Comparison of ENCODE assay signal across 8 cellular contexts in genomic region chr5:140647042-140647341, GRCh38. TPM values are rescaled to one million over a fixed set of nuclear protein-coding genes. Genes with fewer than 3 reads are reported as not detected.
A peak's percentile ranks its signal among the peaks of the same experiment; 100 is the strongest.
DNase-seq lines count a peak whose midpoint lies in the region; ATAC-seq, FAIRE-seq and TF ChIP-seq lines count a peak whose summit lies in the region.

No MANE protein-coding gene starts in this region.

- POLR2A ChIA-PET in activated naive CD8-positive, alpha-beta T cell treated with anti-CD3 and anti-CD28 coated beads, Interleukin-2, amount 10 ng/mL, durations not matched to agents 7 days and 5 days (lab: Charles Lee) = interaction anchor here (0.7 to 2.8 kb wide), 15 partner anchors 8 to 245 kb away, joined by 3 to 38 read pairs (median 9); partner anchors contain the start of genes ANKHD1, APBB3, EIF4EBP3 and HARS1

- H3K9ac ChIP-seq in kidney (ENCODE audit: low read length in 2 of 2) = peak overlapping the region; percentile 52 to 59

- peaks cover 23% of the 10 kb centered on the region in 2 donors for H3K36me3 ChIP-seq in kidney (ENCODE audit: control insufficient read depth in 1 of 2, insufficient read depth in 2 of 2, low read length in 2 of 2)
- peaks cover 24 to 70% (median 51%) of the 10 kb centered on the region in 3 donors for H3K36me3 ChIP-seq in tibial artery

- H3K4me1 ChIP-seq in kidney (ENCODE audit: control insufficient read depth in 1 of 2, insufficient read depth in 1 of 2, low read depth in 1 of 2, low read length in 2 of 2) = peaks cover 5 to 14% of the 10 kb centered on the region in 2 donors
- peaks cover 0 to 51% (median 25%) of the 10 kb centered on the region in 4 donors for H3K4me1 ChIP-seq in tibial artery

- H3K27ac Mint-ChIP-seq in activated naive CD8-positive, alpha-beta T cell treated with anti-CD3 and anti-CD28 coated beads, Interleukin-2, amount 10 ng/mL, durations not matched to agents 7 days and 5 days = peak overlapping the region; percentile 98

- H3K9me3 ChIP-seq in kidney (ENCODE audit: control insufficient read depth in 1 of 2, low read length in 2 of 2) (no peaks in the 10 kb centered on the region), tibial artery (no peaks in the 10 kb centered on the region)

- no peak for DNase-seq in activated T-cell treated with anti-CD3 and anti-CD28 coated beads, Interleukin-2, amount 50 U/mL, for 4 hours
- no peak for DNase-seq in activated T-cell treated with anti-CD3 and anti-CD28 coated beads, Interleukin-2, amount 50 U/mL, for 1 hour
- DNase-seq in activated naive CD8-positive, alpha-beta T cell treated with anti-CD3 and anti-CD28 coated beads, Interleukin-2, amount 10 ng/mL, durations not matched to agents 7 days and 5 days = no peak
- DNase-seq in kidney (no peak), tibial artery (no peak), AML-193 (lab: John Stamatoyannopoulos, UW) (no peak), NCI-H1694 treated with DMSO at 0.1 percent for 48 hours (lab: John Stamatoyannopoulos, UW) (no peak)
- DNase-seq in activated effector memory CD4-positive, alpha-beta T cell treated with Interleukin-2 at 50 U/mL for 16 hours = no peak

- H3K36me3 Mint-ChIP-seq in activated T-cell treated with anti-CD3 and anti-CD28 coated beads, Interleukin-2, amount 50 U/mL, for 4 hours (ENCODE audit: insufficient read depth) = peaks cover 33% of the 10 kb centered on the region
- peaks cover 25% of the 10 kb centered on the region for H3K36me3 Mint-ChIP-seq in activated naive CD8-positive, alpha-beta T cell treated with anti-CD3 and anti-CD28 coated beads, Interleukin-2, amount 10 ng/mL, durations not matched to agents 7 days and 5 days

- peak overlapping the region; percentile 100 for H3K4me3 Mint-ChIP-seq in activated T-cell treated with anti-CD3 and anti-CD28 coated beads, Interleukin-2, amount 50 U/mL, for 4 hours
- H3K4me3 Mint-ChIP-seq in activated naive CD8-positive, alpha-beta T cell treated with anti-CD3 and anti-CD28 coated beads, Interleukin-2, amount 10 ng/mL, durations not matched to agents 7 days and 5 days = peak overlapping the region; percentile 97

- TF ChIP-seq CTCF in kidney (IDR thresholded peaks at IDR 0.05; ENCODE audit: borderline replicate concordance, extremely low read depth, insufficient read depth) (no peak), tibial artery (IDR thresholded peaks at IDR 0.05) (no peak)

- peaks cover 46% of the 10 kb centered on the region for H3K4me1 Mint-ChIP-seq in activated T-cell treated with anti-CD3 and anti-CD28 coated beads, Interleukin-2, amount 50 U/mL, for 4 hours (ENCODE audit: low read depth)
- H3K4me1 Mint-ChIP-seq in activated naive CD8-positive, alpha-beta T cell treated with anti-CD3 and anti-CD28 coated beads, Interleukin-2, amount 10 ng/mL, durations not matched to agents 7 days and 5 days = peaks cover 26% of the 10 kb centered on the region

- H3K27me3 ChIP-seq in tibial artery = no peaks in the 10 kb centered on the region

- no peak for ATAC-seq in activated T-cell treated with anti-CD3 and anti-CD28 coated beads, Interleukin-2, amount 50 U/mL, for 4 hours
- ATAC-seq in activated naive CD8-positive, alpha-beta T cell treated with anti-CD3 and anti-CD28 coated beads, Interleukin-2, amount 10 ng/mL, durations not matched to agents 7 days and 5 days (ENCODE audit: low read depth) = peak; percentile 13

- H3K4me3 ChIP-seq in kidney (ENCODE audit: low read length in 2 of 2) = peak overlapping the region; percentile 92 to 99
- peak overlapping the region; percentile 80 to 93 for H3K4me3 ChIP-seq in tibial artery

- no peak for FAIRE-seq in kidney (lab: Jason Lieb, UNC)

- no peaks in the 10 kb centered on the region for H3K27me3 Mint-ChIP-seq in activated T-cell treated with anti-CD3 and anti-CD28 coated beads, Interleukin-2, amount 50 U/mL, for 4 hours (ENCODE audit: low read depth)
- no peaks in the 10 kb centered on the region for H3K27me3 Mint-ChIP-seq in activated naive CD8-positive, alpha-beta T cell treated with anti-CD3 and anti-CD28 coated beads, Interleukin-2, amount 10 ng/mL, durations not matched to agents 7 days and 5 days

- H3K27ac ChIP-seq in kidney (ENCODE audit: low read depth in 2 of 2, low read length in 2 of 2) (peak overlapping the region; percentile 63 to 80), tibial artery (peak overlapping the region; percentile 84 to 86)

- H3K9me3 Mint-ChIP-seq in activated T-cell treated with anti-CD3 and anti-CD28 coated beads, Interleukin-2, amount 50 U/mL, for 4 hours = no peaks in the 10 kb centered on the region
- H3K9me3 Mint-ChIP-seq in activated naive CD8-positive, alpha-beta T cell treated with anti-CD3 and anti-CD28 coated beads, Interleukin-2, amount 10 ng/mL, durations not matched to agents 7 days and 5 days = no peaks in the 10 kb centered on the region

- intact Hi-C loops in kidney (cut with DNase I) (loop anchor here (10.0 kb wide), 1 partner anchor 102 kb away; the partner anchor contains the start of gene EIF4EBP3), tibial artery (cut with DNase I; ENCODE audit: low total_unique reads) (loop anchor here (5.0 kb wide), 2 partner anchors 100 to 245 kb away; partner anchors contain the start of genes ANKHD1 and EIF4EBP3)

RNA-seq across cellular contexts. Expression of gene NDUFA2, which starts 0.4 kb away (rescaled TPM):
- total RNA-seq in activated T-cell treated with anti-CD3 and anti-CD28 coated beads, Interleukin-2, amount 50 U/mL, for 4 hours = 10 to 100 TPM; 68.6 to 78.2 (median 72.5) TPM
- total RNA-seq in activated naive CD8-positive, alpha-beta T cell treated with anti-CD3 and anti-CD28 coated beads, Interleukin-2, amount 10 ng/mL, durations not matched to agents 7 days and 5 days = 10 to 100 TPM; 65.9 to 66.6 TPM
- total RNA-seq in kidney = 56.8 TPM
- polyA plus RNA-seq in kidney (ENCODE audit: insufficient read depth, low read depth, low replicate concordance) = 326 TPM

RNA-seq across cellular contexts. Expression of gene IK, which starts 0.6 kb away (rescaled TPM):
- 100 to 1,000 TPM; 102 to 110 (median 106) TPM for total RNA-seq in activated T-cell treated with anti-CD3 and anti-CD28 coated beads, Interleukin-2, amount 50 U/mL, for 4 hours
- 100 to 1,000 TPM; 135 to 140 TPM for total RNA-seq in activated naive CD8-positive, alpha-beta T cell treated with anti-CD3 and anti-CD28 coated beads, Interleukin-2, amount 10 ng/mL, durations not matched to agents 7 days and 5 days
- total RNA-seq in kidney = 76.9 TPM
- 72.5 TPM for polyA plus RNA-seq in kidney (ENCODE audit: insufficient read depth, low read depth, low replicate concordance)

RNA-seq across cellular contexts. Expression of gene TMCO6, which starts 7.7 kb away (rescaled TPM):
- 10 to 100 TPM; 16.5 to 20.6 (median 20.0) TPM for total RNA-seq in activated T-cell treated with anti-CD3 and anti-CD28 coated beads, Interleukin-2, amount 50 U/mL, for 4 hours
- total RNA-seq in activated naive CD8-positive, alpha-beta T cell treated with anti-CD3 and anti-CD28 coated beads, Interleukin-2, amount 10 ng/mL, durations not matched to agents 7 days and 5 days = 10 to 100 TPM; 39.2 to 43.7 TPM
- 19.0 TPM for total RNA-seq in kidney
- polyA plus RNA-seq in kidney (ENCODE audit: insufficient read depth, low read depth, low replicate concordance) = 7.6 TPM

RNA-seq across cellular contexts. Expression of gene CD14, which starts 14.0 kb away (rescaled TPM):
- under 1 TPM; 0.43 to 0.86 (median 0.50) TPM for total RNA-seq in activated T-cell treated with anti-CD3 and anti-CD28 coated beads, Interleukin-2, amount 50 U/mL, for 4 hours
- 1 to 10 TPM; 3.5 to 4.1 TPM for total RNA-seq in activated naive CD8-positive, alpha-beta T cell treated with anti-CD3 and anti-CD28 coated beads, Interleukin-2, amount 10 ng/mL, durations not matched to agents 7 days and 5 days
- 68.8 TPM for total RNA-seq in kidney
- polyA plus RNA-seq in kidney (ENCODE audit: insufficient read depth, low read depth, low replicate concordance) = 43.8 TPM

RNA-seq across cellular contexts. Expression of gene WDR55, which starts 17.7 kb away (rescaled TPM):
- 10 to 100 TPM; 47.7 to 50.0 (median 49.5) TPM for total RNA-seq in activated T-cell treated with anti-CD3 and anti-CD28 coated beads, Interleukin-2, amount 50 U/mL, for 4 hours
- 10 to 100 TPM; 41.8 to 45.4 TPM for total RNA-seq in activated naive CD8-positive, alpha-beta T cell treated with anti-CD3 and anti-CD28 coated beads, Interleukin-2, amount 10 ng/mL, durations not matched to agents 7 days and 5 days
- total RNA-seq in kidney = 20.8 TPM
- polyA plus RNA-seq in kidney (ENCODE audit: insufficient read depth, low read depth, low replicate concordance) = 13.7 TPM
